In the genomic region with DNA sequence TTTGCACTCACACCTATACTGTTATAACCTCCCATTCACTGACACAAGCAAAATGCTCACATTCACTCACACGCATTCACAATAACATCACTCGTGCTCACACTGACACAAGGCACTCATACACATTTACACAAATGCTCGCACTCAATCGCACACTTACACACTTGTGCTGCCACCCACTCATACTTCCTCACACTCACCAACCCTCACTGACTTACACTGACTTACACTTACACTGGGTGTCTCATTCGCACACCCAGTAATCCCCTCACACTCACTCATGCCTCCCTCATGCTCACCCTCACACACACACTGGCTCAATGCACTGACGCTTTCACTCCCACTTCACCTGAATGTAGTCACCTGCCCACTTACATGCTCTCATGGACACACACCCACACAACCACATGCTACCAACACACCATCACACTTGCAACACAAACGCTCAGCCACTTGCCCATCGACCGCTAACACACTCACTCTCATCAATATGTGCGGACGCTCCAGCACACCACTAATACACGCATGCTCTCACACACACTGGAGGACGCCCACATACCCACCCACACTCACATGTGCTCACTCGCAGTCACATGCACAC, we compare ENCODE assay signal across 3 cellular contexts.
TF ChIP-seq lines count a peak whose summit lies in the region.

No MANE protein-coding gene starts in this region.

TF ChIP-seq in HEK293, 187 proteins besides CTCF, POLR2A, EP300 and RAD21:
- peak; percentile 86 for TF ChIP-seq EGR2 (tag by site-specific recombination; IDR thresholded peaks at IDR 0.05; ENCODE audit: low read depth)
- TF ChIP-seq PRDM1 (tag by site-specific recombination; IDR thresholded peaks at IDR 0.05), result peak; percentile 68
- TF ChIP-seq ZFHX2 (tag by site-specific recombination; conservative IDR thresholded peaks at IDR 0.05), result peak; percentile 78

TF ChIP-seq in GM12878, 131 proteins besides CTCF, POLR2A, EP300 and RAD21:
- TF ChIP-seq, protein P1, sequence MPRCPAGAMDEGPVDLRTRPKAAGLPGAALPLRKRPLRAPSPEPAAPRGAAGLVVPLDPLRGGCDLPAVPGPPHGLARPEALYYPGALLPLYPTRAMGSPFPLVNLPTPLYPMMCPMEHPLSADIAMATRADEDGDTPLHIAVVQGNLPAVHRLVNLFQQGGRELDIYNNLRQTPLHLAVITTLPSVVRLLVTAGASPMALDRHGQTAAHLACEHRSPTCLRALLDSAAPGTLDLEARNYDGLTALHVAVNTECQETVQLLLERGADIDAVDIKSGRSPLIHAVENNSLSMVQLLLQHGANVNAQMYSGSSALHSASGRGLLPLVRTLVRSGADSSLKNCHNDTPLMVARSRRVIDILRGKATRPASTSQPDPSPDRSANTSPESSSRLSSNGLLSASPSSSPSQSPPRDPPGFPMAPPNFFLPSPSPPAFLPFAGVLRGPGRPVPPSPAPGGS (IDR thresholded peaks at IDR 0.05; ENCODE audit: borderline replicate concordance, insufficient read depth, low read depth, low read length, poor library complexity, severe bottlenecking), result peak; percentile 12

TF ChIP-seq in HepG2, 621 proteins besides CTCF, POLR2A, EP300 and RAD21:
- TF ChIP-seq, protein P2, sequence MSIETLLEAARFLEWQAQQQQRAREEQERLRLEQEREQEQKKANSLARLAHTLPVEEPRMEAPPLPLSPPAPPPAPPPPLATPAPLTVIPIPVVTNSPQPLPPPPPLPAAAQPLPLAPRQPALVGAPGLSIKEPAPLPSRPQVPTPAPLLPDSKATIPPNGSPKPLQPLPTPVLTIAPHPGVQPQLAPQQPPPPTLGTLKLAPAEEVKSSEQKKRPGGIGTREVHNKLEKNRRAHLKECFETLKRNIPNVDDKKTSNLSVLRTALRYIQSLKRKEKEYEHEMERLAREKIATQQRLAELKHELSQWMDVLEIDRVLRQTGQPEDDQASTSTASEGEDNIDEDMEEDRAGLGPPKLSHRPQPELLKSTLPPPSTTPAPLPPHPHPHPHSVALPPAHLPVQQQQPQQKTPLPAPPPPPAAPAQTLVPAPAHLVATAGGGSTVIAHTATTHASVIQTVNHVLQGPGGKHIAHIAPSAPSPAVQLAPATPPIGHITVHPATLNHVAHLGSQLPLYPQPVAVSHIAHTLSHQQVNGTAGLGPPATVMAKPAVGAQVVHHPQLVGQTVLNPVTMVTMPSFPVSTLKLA (IDR thresholded peaks at IDR 0.05), result peak; percentile 23
